ENCODE assay signal across 1 cellular context in genomic region chr5:152532714-152533113, GRCh38.
TF ChIP-seq lines count a peak whose summit lies in the region.

No MANE protein-coding gene starts in this region.

TF ChIP-seq in liver, 16 proteins besides CTCF, POLR2A, EP300 and RAD21 (continued from another document):
- TF ChIP-seq, protein P1, sequence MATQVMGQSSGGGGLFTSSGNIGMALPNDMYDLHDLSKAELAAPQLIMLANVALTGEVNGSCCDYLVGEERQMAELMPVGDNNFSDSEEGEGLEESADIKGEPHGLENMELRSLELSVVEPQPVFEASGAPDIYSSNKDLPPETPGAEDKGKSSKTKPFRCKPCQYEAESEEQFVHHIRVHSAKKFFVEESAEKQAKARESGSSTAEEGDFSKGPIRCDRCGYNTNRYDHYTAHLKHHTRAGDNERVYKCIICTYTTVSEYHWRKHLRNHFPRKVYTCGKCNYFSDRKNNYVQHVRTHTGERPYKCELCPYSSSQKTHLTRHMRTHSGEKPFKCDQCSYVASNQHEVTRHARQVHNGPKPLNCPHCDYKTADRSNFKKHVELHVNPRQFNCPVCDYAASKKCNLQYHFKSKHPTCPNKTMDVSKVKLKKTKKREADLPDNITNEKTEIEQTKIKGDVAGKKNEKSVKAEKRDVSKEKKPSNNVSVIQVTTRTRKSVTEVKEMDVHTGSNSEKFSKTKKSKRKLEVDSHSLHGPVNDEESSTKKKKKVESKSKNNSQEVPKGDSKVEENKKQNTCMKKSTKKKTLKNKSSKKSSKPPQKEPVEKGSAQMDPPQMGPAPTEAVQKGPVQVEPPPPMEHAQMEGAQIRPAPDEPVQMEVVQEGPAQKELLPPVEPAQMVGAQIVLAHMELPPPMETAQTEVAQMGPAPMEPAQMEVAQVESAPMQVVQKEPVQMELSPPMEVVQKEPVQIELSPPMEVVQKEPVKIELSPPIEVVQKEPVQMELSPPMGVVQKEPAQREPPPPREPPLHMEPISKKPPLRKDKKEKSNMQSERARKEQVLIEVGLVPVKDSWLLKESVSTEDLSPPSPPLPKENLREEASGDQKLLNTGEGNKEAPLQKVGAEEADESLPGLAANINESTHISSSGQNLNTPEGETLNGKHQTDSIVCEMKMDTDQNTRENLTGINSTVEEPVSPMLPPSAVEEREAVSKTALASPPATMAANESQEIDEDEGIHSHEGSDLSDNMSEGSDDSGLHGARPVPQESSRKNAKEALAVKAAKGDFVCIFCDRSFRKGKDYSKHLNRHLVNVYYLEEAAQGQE (IDR thresholded peaks at IDR 0.05), result no peak
